ENCODE assay signal across 8 cellular contexts in genomic region chr21:15063081-15063820, GRCh38. TPM values are rescaled to one million over a fixed set of nuclear protein-coding genes. Genes with fewer than 3 reads are reported as not detected.
DNase-seq lines count a peak whose midpoint lies in the region; ATAC-seq, FAIRE-seq and TF ChIP-seq lines count a peak whose summit lies in the region.

No MANE protein-coding gene starts in this region.

- intact Hi-C loops in PC-3 (cut with micrococcal nuclease), result loop anchor here (10.0 kb wide), 1 partner anchor 222 kb away; no protein-coding TSS in a partner anchor
- intact Hi-C loops in K562 (cut with micrococcal nuclease), result loop anchor here (2.0 to 5.0 kb wide), 4 partner anchors 201 to 536 kb away; no protein-coding TSS in a partner anchor
- intact Hi-C loops in lower leg skin (cut with DNase I; ENCODE audit: low total_unique reads), result no loop called here
- intact Hi-C loops in stomach (cut with DNase I; ENCODE audit: low total_unique reads), result loop anchor here (5.0 kb wide), 1 partner anchor 419 kb away; no protein-coding TSS in a partner anchor

- H3K9me3 ChIP-seq in PC-3 (ENCODE audit: low read length) (no peaks in the 10 kb centered on the region), K562 (replicated peaks; ENCODE audit: control insufficient read depth, insufficient read depth, low read depth, low read length) (no peaks in the 10 kb centered on the region), stomach (no peaks in the 10 kb centered on the region)

- DNase-seq in GM12892 (ENCODE audit: insufficient read length) (no peak), PC-3 (peak; percentile 43), K562 (ENCODE audit: extremely low read depth in 1 of 4, low spot score in 3 of 4) (peak in 2 of 4 experiments; percentile 23 to 46), lower leg skin (ENCODE audit: low spot score in 2 of 2) (no peak), stomach (no peak), D341Med (ENCODE audit: low spot score) (no peak), foreskin melanocyte (no peak)

- POLR2A ChIA-PET in PC-3 (lab: Charles Lee; ENCODE audit: unreplicated experiment), result no interaction called here
- POLR2A ChIA-PET in K562 (lab: Yijun Ruan, JAX), result no interaction called here

- H3K4me1 ChIP-seq in PC-3 (ENCODE audit: insufficient read depth, low read length), result peaks cover 41% of the 10 kb centered on the region
- H3K4me1 ChIP-seq in K562 (replicated peaks in 1 of 2; ENCODE audit: control insufficient read depth in 2 of 2, insufficient read depth in 2 of 2, low read length in 2 of 2), result peaks cover 12 to 18% of the 10 kb centered on the region in 2 experiments; a peak in 4 of 5 replicates
- peaks cover 22 to 62% (median 41%) of the 10 kb centered on the region in 4 donors for H3K4me1 ChIP-seq in stomach

- TF ChIP-seq POLR2A in GM12892 (IDR thresholded peaks at IDR 0.05; ENCODE audit: low read depth, low read length) (no peak), K562 (conservative IDR thresholded peaks at IDR 0.05) (no peak), lower leg skin (IDR thresholded peaks at IDR 0.05) (no peak), stomach (IDR thresholded peaks at IDR 0.05) (no peak)

- TF ChIP-seq RAD21 in K562 (CRISPR knock-in tag; conservative IDR thresholded peaks at IDR 0.05 in 1 of 2, IDR thresholded peaks at IDR 0.05 in 1 of 2), result no peak

- no peak for TF ChIP-seq EP300 in K562 (IDR thresholded peaks at IDR 0.05; ENCODE audit: low read length)
- TF ChIP-seq EP300 in stomach (IDR thresholded peaks at IDR 0.05), result no peak

- H2AFZ ChIP-seq in PC-3 (ENCODE audit: low read length) (no peak overlapping the region), K562 (ENCODE audit: low read depth, low read length) (no peak overlapping the region)

- no peaks in the 10 kb centered on the region for H3K9me1 ChIP-seq in K562 (ENCODE audit: control insufficient read depth, insufficient read depth, low read length)

- H3K4me2 ChIP-seq in PC-3 (ENCODE audit: low read length) (peak overlapping the region; percentile 81), K562 (ENCODE audit: insufficient read depth, low read length) (peak overlapping the region; percentile 89)

- H3K36me3 ChIP-seq in PC-3 (ENCODE audit: low read depth, low read length), result peaks cover 8% of the 10 kb centered on the region; the same call in 1 of the 2 replicates
- no peaks in the 10 kb centered on the region for H3K36me3 ChIP-seq in K562 (ENCODE audit: control insufficient read depth, insufficient read depth, low read length)
- no peaks in the 10 kb centered on the region for H3K36me3 ChIP-seq in stomach

- no peaks in the 10 kb centered on the region for H3F3A ChIP-seq in PC-3 (ENCODE audit: low read length, unreplicated experiment)

- FAIRE-seq in GM12892 (lab: Jason Lieb, UNC), result peak; percentile 44
- FAIRE-seq in K562 (lab: Jason Lieb, UNC), result no peak

- ATAC-seq in PC-3 (no peak), K562 (peak; percentile 1; the same call in 2 of the 3 replicates), HG03175 (IDR thresholded peaks at IDR 0.05; ENCODE audit: unreplicated experiment) (no peak)

- H3K79me2 ChIP-seq in PC-3 (ENCODE audit: low read length), result peaks cover 87% of the 10 kb centered on the region
- H3K79me2 ChIP-seq in K562 (ENCODE audit: control insufficient read depth, insufficient read depth, low read length), result peaks cover 75% of the 10 kb centered on the region

- H3K9me2 ChIP-seq in PC-3 (replicated peaks; ENCODE audit: low read length), result no peaks in the 10 kb centered on the region

- TSS peak; percentile 32 for BruUV-seq in PC-3 (replicated peaks; lab: Mats Ljungman, UMichigan)
- BruUV-seq in K562 (replicated peaks; lab: Mats Ljungman, UMichigan), result TSS peak; percentile 41

- H3K27ac ChIP-seq in PC-3 (ENCODE audit: low read length), result peak overlapping the region; percentile 53
- H3K27ac ChIP-seq in K562 (ENCODE audit: extremely low read depth, low read depth, low read length), result peak overlapping the region; percentile 85
- H3K27ac ChIP-seq in stomach, result peak overlapping the region in 4 of 5 donors; percentile 95 to 100 (median 98)

- CTCF ChIA-PET in PC-3 (lab: Charles Lee), result no interaction called here
- CTCF ChIA-PET in K562 (lab: Yijun Ruan, JAX; ENCODE audit: low intra/inter-chr PET ratio), result no interaction called here

- H3K9ac ChIP-seq in PC-3 (ENCODE audit: low read length) (peak overlapping the region; percentile 83), K562 (ENCODE audit: insufficient read depth in 1 of 2, low read depth in 2 of 2, low read length in 2 of 2) (peak overlapping the region; percentile 71 to 82)

- under 1% methylated on average over 11 of the region's 11 CpGs for WGBS in K562 (ENCODE audit: insufficient coverage, low coverage, missing lambda C conversion rate)
- 15 to 17% methylated on average over 11 of the region's 11 CpGs for WGBS in lower leg skin, 2 donors
- WGBS in stomach, 5 donors, result 5 to 12% (median 8%) methylated on average over 11 of the region's 11 CpGs

- no peak for TF ChIP-seq CTCF in PC-3 (conservative IDR thresholded peaks at IDR 0.05; ENCODE audit: low read depth, low read length)
- TF ChIP-seq CTCF in K562 (IDR thresholded peaks at IDR 0.05 in 2 of 3, conservative IDR thresholded peaks at IDR 0.05 in 1 of 3; ENCODE audit: insufficient read depth in 2 of 3, low read depth in 1 of 3, low read length in 3 of 3), result no peak
- TF ChIP-seq CTCF in lower leg skin (IDR thresholded peaks at IDR 0.05), result no peak
- no peak for TF ChIP-seq CTCF in stomach (IDR thresholded peaks at IDR 0.05)

- peak overlapping the region; percentile 85 for H3K4me3 ChIP-seq in PC-3 (ENCODE audit: low read length)
- H3K4me3 ChIP-seq in K562, result peak overlapping the region; percentile 80
- H3K4me3 ChIP-seq in lower leg skin (ENCODE audit: low read depth, poor library complexity, severe bottlenecking), result peak overlapping the region; percentile 47
- H3K4me3 ChIP-seq in stomach, result peak overlapping the region; percentile 72 to 92 (median 88)

- no peaks in the 10 kb centered on the region for H3K27me3 ChIP-seq in PC-3 (ENCODE audit: low read length)
- no peaks in the 10 kb centered on the region for H3K27me3 ChIP-seq in K562 (ENCODE audit: control insufficient read depth in 2 of 2, insufficient read depth in 2 of 2, low read length in 2 of 2)
- H3K27me3 ChIP-seq in stomach, result no peaks in the 10 kb centered on the region

- in situ Hi-C loops in K562 (cut with MboI), result no loop called here

- H4K20me1 ChIP-seq in PC-3 (ENCODE audit: low read length) (peaks cover 52% of the 10 kb centered on the region), K562 (replicated peaks; ENCODE audit: control insufficient read depth, insufficient read depth, low read length) (no peaks in the 10 kb centered on the region)

TF ChIP-seq in K562, 482 proteins besides CTCF, POLR2A, EP300 and RAD21 (continues in another document):
- 0 out of 2 replicates have a peak, but pooled peaks have one; percentile 0 for TF ChIP-seq ZNF197 (CRISPR knock-in tag; IDR thresholded peaks at IDR 0.05; ENCODE audit: low read depth)
- no peak for TF ChIP-seq ZFX (CRISPR knock-in tag; IDR thresholded peaks at IDR 0.05)
- no peak for TF ChIP-seq CC2D1A (IDR thresholded peaks at IDR 0.05)
- no peak for TF ChIP-seq ZBTB43 (CRISPR knock-in tag; IDR thresholded peaks at IDR 0.05)
- no peak for TF ChIP-seq RB1 (IDR thresholded peaks at IDR 0.05; ENCODE audit: low read depth)
- peak; percentile 65 for TF ChIP-seq CHD1 (IDR thresholded peaks at IDR 0.05; ENCODE audit: low read length)

RNA-seq across cellular contexts. Expression of gene NRIP1, which starts 1.5 kb away (rescaled TPM):
- 2.0 TPM for polyA plus RNA-seq in GM12892 (2012; ENCODE audit: missing spikeins)
- 68.0 and 69.2 TPM in 2 replicates for total RNA-seq in PC-3 (2014; rRNA removed)
- 9.0 and 32.0 TPM in 2 replicates for total RNA-seq in K562 (2011; cell fraction: chromatin; rRNA removed; ENCODE audit: low replicate concordance)
- total RNA-seq in K562 (2011; cell fraction: nucleolus; rRNA removed), result 6.2 and 11.7 TPM in 2 replicates
- 13.6 and 23.1 TPM in 2 replicates for total RNA-seq in K562 (2011; cell fraction: nucleoplasm; rRNA removed)
- 20.0 and 21.5 TPM in 2 replicates for total RNA-seq in K562 (2014; rRNA removed)
- total RNA-seq in K562 (2014; rRNA removed; fragmentation: Illumina TruSeq; extraction: Trizol), result 42.8 and 51.2 TPM in 2 replicates
- total RNA-seq in K562 (2015; rRNA removed; fragmentation: Illumina TruSeq; extraction: Trizol), result 36.8 and 39.0 TPM in 2 replicates
- total RNA-seq in K562 (2021), result 31.8 and 38.7 TPM in 2 replicates
- polyA plus RNA-seq in K562 (2011; rRNA removed), result 16.2 and 17.1 TPM in 2 replicates
- 2.5 and 6.4 TPM in 2 replicates for polyA plus RNA-seq in K562 (2011; cell fraction: cytosol; rRNA removed)
- 8.3 and 13.4 TPM in 2 replicates for polyA plus RNA-seq in K562 (2011; cell fraction: nucleus; rRNA removed)
- 8.2 and 14.6 TPM in 2 replicates for polyA plus RNA-seq in K562 (2012)
- 17.2 and 19.6 TPM in 2 replicates for polyA plus RNA-seq in K562 (2014; fragmentation: Illumina TruSeq; extraction: Trizol)
- 1 to 10 TPM; 4.3 to 6.3 TPM for polyA plus RNA-seq in K562 (2014; fragmentation: Nextera tagmentation; extraction: Ambion mirVana)
- polyA plus RNA-seq in K562 (2014; rRNA removed), result 9.8 and 10.9 TPM in 2 replicates
- 75.5 and 131 TPM in 2 replicates for polyA minus RNA-seq in K562 (2011; rRNA and poly(A)+ RNA removed)
- 20.7 and 24.4 TPM in 2 replicates for polyA minus RNA-seq in K562 (2011; cell fraction: cytosol; rRNA and poly(A)+ RNA removed)
- 15.5 and 40.9 TPM in 2 replicates for polyA minus RNA-seq in K562 (2011; cell fraction: nucleus; rRNA and poly(A)+ RNA removed)
- total RNA-seq in lower leg skin, result 10 to 100 TPM; 15.9 to 21.6 (median 16.9) TPM
- 10 to 100 TPM; 16.8 to 60.4 (median 22.6) TPM for total RNA-seq in stomach
- 1 to 10 TPM; 3.7 to 6.1 (median 3.8) TPM for polyA plus RNA-seq in stomach
